In genomic region chr1:9500756-9501754, GRCh38 we compare ENCODE assay signal across 1 cellular context.
TF ChIP-seq lines count a peak whose summit lies in the region.

No MANE protein-coding gene starts in this region.

TF ChIP-seq in HepG2, 621 proteins besides CTCF, POLR2A, EP300 and RAD21 (continued from another document and continues in another):
- TF ChIP-seq CSRNP1 (CRISPR knock-in tag; IDR thresholded peaks at IDR 0.05) (no peak), HOXA3 (CRISPR knock-in tag; IDR thresholded peaks at IDR 0.05) (peak; percentile 77; the same call in 1 of the 2 replicates), U2AF2 (IDR thresholded peaks at IDR 0.05; ENCODE audit: low read depth, low read length) (no peak), KLF12 (CRISPR knock-in tag; IDR thresholded peaks at IDR 0.05; ENCODE audit: borderline replicate concordance) (no peak), ZNF275 (CRISPR knock-in tag; IDR thresholded peaks at IDR 0.05; ENCODE audit: borderline replicate concordance) (0 out of 2 replicates have a peak, but pooled peaks have one; percentile 60), ZFY (CRISPR knock-in tag; IDR thresholded peaks at IDR 0.05) (peak; percentile 50), RXRB (CRISPR knock-in tag; IDR thresholded peaks at IDR 0.05; ENCODE audit: borderline replicate concordance) (peak; percentile 87), HMGXB4 (CRISPR knock-in tag; IDR thresholded peaks at IDR 0.05; ENCODE audit: borderline replicate concordance in 1 of 2, low read depth in 1 of 2) (peak; percentile 51 to 64; a peak in 2 of 4 replicates), ESRRA (CRISPR knock-in tag; IDR thresholded peaks at IDR 0.05; ENCODE audit: low read depth) (peak; percentile 43; the same call in 1 of the 2 replicates), ZNF574 (CRISPR knock-in tag; IDR thresholded peaks at IDR 0.05) (peak; percentile 60), UBTF (CRISPR knock-in tag; IDR thresholded peaks at IDR 0.05) (peak; percentile 79), EHMT2 (IDR thresholded peaks at IDR 0.05; ENCODE audit: borderline replicate concordance, low read depth, low read length) (no peak), AKAP8 (CRISPR knock-in tag; IDR thresholded peaks at IDR 0.05) (no peak), HMGXB3 (CRISPR knock-in tag; IDR thresholded peaks at IDR 0.05; ENCODE audit: borderline replicate concordance) (no peak), ZNF678 (CRISPR knock-in tag; IDR thresholded peaks at IDR 0.05) (no peak), HOXD1 (CRISPR knock-in tag; IDR thresholded peaks at IDR 0.05) (no peak; the same call in 1 of the 2 replicates), KMT2B (CRISPR knock-in tag; IDR thresholded peaks at IDR 0.05) (no peak)
- TF ChIP-seq, protein P1, sequence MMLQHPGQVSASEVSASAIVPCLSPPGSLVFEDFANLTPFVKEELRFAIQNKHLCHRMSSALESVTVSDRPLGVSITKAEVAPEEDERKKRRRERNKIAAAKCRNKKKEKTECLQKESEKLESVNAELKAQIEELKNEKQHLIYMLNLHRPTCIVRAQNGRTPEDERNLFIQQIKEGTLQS (CRISPR knock-in tag; IDR thresholded peaks at IDR 0.05) = no peak
- TF ChIP-seq, protein P2, sequence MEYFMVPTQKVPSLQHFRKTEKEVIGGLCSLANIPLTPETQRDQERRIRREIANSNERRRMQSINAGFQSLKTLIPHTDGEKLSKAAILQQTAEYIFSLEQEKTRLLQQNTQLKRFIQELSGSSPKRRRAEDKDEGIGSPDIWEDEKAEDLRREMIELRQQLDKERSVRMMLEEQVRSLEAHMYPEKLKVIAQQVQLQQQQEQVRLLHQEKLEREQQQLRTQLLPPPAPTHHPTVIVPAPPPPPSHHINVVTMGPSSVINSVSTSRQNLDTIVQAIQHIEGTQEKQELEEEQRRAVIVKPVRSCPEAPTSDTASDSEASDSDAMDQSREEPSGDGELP (IDR thresholded peaks at IDR 0.05; ENCODE audit: borderline replicate concordance, low read depth) = peak; percentile 74; the same call in 1 of the 2 replicates
- TF ChIP-seq, protein P3, sequence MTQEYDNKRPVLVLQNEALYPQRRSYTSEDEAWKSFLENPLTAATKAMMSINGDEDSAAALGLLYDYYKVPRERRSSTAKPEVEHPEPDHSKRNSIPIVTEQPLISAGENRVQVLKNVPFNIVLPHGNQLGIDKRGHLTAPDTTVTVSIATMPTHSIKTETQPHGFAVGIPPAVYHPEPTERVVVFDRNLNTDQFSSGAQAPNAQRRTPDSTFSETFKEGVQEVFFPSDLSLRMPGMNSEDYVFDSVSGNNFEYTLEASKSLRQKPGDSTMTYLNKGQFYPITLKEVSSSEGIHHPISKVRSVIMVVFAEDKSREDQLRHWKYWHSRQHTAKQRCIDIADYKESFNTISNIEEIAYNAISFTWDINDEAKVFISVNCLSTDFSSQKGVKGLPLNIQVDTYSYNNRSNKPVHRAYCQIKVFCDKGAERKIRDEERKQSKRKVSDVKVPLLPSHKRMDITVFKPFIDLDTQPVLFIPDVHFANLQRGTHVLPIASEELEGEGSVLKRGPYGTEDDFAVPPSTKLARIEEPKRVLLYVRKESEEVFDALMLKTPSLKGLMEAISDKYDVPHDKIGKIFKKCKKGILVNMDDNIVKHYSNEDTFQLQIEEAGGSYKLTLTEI (CRISPR knock-in tag; conservative IDR thresholded peaks at IDR 0.05) = no peak
- TF ChIP-seq, protein P4, sequence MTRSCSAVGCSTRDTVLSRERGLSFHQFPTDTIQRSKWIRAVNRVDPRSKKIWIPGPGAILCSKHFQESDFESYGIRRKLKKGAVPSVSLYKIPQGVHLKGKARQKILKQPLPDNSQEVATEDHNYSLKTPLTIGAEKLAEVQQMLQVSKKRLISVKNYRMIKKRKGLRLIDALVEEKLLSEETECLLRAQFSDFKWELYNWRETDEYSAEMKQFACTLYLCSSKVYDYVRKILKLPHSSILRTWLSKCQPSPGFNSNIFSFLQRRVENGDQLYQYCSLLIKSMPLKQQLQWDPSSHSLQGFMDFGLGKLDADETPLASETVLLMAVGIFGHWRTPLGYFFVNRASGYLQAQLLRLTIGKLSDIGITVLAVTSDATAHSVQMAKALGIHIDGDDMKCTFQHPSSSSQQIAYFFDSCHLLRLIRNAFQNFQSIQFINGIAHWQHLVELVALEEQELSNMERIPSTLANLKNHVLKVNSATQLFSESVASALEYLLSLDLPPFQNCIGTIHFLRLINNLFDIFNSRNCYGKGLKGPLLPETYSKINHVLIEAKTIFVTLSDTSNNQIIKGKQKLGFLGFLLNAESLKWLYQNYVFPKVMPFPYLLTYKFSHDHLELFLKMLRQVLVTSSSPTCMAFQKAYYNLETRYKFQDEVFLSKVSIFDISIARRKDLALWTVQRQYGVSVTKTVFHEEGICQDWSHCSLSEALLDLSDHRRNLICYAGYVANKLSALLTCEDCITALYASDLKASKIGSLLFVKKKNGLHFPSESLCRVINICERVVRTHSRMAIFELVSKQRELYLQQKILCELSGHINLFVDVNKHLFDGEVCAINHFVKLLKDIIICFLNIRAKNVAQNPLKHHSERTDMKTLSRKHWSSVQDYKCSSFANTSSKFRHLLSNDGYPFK (CRISPR knock-in tag; IDR thresholded peaks at IDR 0.05; ENCODE audit: borderline replicate concordance) = no peak
- TF ChIP-seq, protein P5, sequence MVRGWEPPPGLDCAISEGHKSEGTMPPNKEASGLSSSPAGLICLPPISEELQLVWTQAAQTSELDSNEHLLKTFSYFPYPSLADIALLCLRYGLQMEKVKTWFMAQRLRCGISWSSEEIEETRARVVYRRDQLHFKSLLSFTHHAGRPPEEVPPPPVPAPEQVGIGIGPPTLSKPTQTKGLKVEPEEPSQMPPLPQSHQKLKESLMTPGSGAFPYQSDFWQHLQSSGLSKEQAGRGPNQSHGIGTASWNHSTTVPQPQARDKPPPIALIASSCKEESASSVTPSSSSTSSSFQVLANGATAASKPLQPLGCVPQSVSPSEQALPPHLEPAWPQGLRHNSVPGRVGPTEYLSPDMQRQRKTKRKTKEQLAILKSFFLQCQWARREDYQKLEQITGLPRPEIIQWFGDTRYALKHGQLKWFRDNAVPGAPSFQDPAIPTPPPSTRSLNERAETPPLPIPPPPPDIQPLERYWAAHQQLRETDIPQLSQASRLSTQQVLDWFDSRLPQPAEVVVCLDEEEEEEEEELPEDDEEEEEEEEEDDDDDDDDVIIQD (CRISPR knock-in tag; IDR thresholded peaks at IDR 0.05; ENCODE audit: low read depth) = no peak; the same call in 1 of the 2 replicates
- TF ChIP-seq, protein P6, sequence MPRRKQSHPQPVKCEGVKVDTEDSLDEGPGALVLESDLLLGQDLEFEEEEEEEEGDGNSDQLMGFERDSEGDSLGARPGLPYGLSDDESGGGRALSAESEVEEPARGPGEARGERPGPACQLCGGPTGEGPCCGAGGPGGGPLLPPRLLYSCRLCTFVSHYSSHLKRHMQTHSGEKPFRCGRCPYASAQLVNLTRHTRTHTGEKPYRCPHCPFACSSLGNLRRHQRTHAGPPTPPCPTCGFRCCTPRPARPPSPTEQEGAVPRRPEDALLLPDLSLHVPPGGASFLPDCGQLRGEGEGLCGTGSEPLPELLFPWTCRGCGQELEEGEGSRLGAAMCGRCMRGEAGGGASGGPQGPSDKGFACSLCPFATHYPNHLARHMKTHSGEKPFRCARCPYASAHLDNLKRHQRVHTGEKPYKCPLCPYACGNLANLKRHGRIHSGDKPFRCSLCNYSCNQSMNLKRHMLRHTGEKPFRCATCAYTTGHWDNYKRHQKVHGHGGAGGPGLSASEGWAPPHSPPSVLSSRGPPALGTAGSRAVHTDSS (CRISPR knock-in tag; conservative IDR thresholded peaks at IDR 0.05) = no peak
